ENCODE assay signal across 8 cellular contexts in genomic region chr6:79234150-79235022, GRCh38. TPM values are rescaled to one million over a fixed set of nuclear protein-coding genes. Genes with fewer than 3 reads are reported as not detected.
DNase-seq lines count a peak whose midpoint lies in the region; ATAC-seq, FAIRE-seq and TF ChIP-seq lines count a peak whose summit lies in the region.

TSS of gene HMGN3 (minus strand) at chr6:79234682.

- no peak for FAIRE-seq in D721Med (lab: Jason Lieb, UNC)

- H3K27me3 ChIP-seq in mononuclear cell (ENCODE audit: insufficient read depth, low read length), result no peaks in the 10 kb centered on the region

- H3K9me3 ChIP-seq in mononuclear cell (ENCODE audit: low read depth, low read length), result no peaks in the 10 kb centered on the region

- DNase-seq in D721Med (ENCODE audit: insufficient read length, low spot score) (peak; percentile 26), HuH-7 (ENCODE audit: low spot score) (peak; percentile 82), OCI-M1 (lab: John Stamatoyannopoulos, UW) (peak; percentile 98), activated T-cell treated with anti-CD3 and anti-CD28 coated beads for 4 hours (peak; percentile 87), epithelial cell of esophagus (ENCODE audit: low read depth) (peak; percentile 88)
- peak; percentile 77 to 85 for DNase-seq in stimulated activated CD8-positive, alpha-beta memory T cell treated with anti-CD3 and anti-CD28 coated beads, Interleukin-4, amount 100 ng/mL, for 1 hour (ENCODE audit: low read depth in 2 of 2, low spot score in 1 of 2)

- TF ChIP-seq CTCF in D721Med (IDR thresholded peaks at IDR 0.05; ENCODE audit: insufficient read depth, missing control alignments), result no peak
- no peak for TF ChIP-seq CTCF in epithelial cell of esophagus (IDR thresholded peaks at IDR 0.05; ENCODE audit: insufficient read depth, low read depth, low read length, missing control alignments)

- peaks cover 13% of the 10 kb centered on the region for H3K4me1 ChIP-seq in mononuclear cell (ENCODE audit: insufficient read depth, low read length)

- ATAC-seq in GM21515 (IDR thresholded peaks at IDR 0.05; ENCODE audit: unreplicated experiment), result peak; percentile 94

- H3K4me3 ChIP-seq in epithelial cell of esophagus (ENCODE audit: low read length) (peak within 1 kb of the TSS; percentile 87), mononuclear cell (ENCODE audit: low read length) (peak within 1 kb of the TSS; percentile 61)

RNA-seq across cellular contexts. Expression of gene HMGN3, which starts in this region (rescaled TPM):
- total RNA-seq in mononuclear cell, result 26.4 TPM

Comparison
In these comparisons a context has a peak if more than half of its experiments do, and no peak if none do; other contexts are left out.
1. Peak in every context shown above with its lines: DNase-seq, ATAC-seq and H3K4me3 ChIP-seq.
2. DNase-seq: peak in every context shown above with its lines; median percentile 98 in OCI-M1; 88 in epithelial cell of esophagus; 87 in activated T-cell treated with anti-CD3 and anti-CD28 coated beads for 4 hours; 82 in HuH-7; 81 in stimulated activated CD8-positive, alpha-beta memory T cell treated with anti-CD3 and anti-CD28 coated beads, Interleukin-4, amount 100 ng/mL, for 1 hour; 26 in D721Med.